ENCODE assay signal across 26 cellular contexts in the genomic region with DNA sequence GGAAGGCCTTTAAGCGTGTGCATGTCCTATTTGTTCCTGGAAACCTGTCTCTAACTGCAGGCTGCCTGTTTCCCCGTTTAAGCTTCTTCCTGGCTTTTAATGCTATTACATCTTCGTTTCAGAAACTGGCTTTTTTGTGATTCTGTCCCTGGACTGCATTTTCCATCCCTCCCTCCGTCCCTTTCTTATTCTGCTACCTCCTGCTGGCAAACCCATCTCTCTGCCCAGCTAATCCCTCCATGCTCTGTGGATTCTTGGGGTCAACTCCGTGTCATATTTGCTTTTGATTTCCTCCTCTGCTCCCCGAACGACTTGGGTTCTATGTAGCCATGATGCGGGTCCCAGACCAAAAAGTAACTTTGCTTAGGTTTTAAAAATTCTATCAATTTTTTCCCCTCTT. TPM values are rescaled to one million over a fixed set of nuclear protein-coding genes. Genes with fewer than 3 reads are reported as not detected.
"Had no signal": no experiment of that assay in that cellular context is flagged by ENCODE, and none has a peak within 500 bp of the region (broad histone marks: within the 10 kb centered on the region; RNA-seq: fewer than 3 reads in every experiment).

No MANE protein-coding gene starts in this region.

- ATAC-seq: gastrocnemius medialis; heart right ventricle; left lobe of liver; naive thymus-derived CD4-positive, alpha-beta T cell; sciatic nerve had no signal

- DNase-seq: effector CD8-positive, alpha-beta T cell; gastrocnemius medialis; heart right ventricle; kidney glomerular epithelial cell; mammary epithelial cell; naive thymus-derived CD4-positive, alpha-beta T cell; posterior cingulate gyrus; spleen; stimulated activated CD4-positive, alpha-beta T cell treated with anti-CD3 and anti-CD28 coated beads, Interleukin-15, amount 100 ng/mL, for 24 hours; stimulated activated CD4-positive, alpha-beta T cell treated with anti-CD3 and anti-CD28 coated beads, Interleukin-1b, Interleukin-23, amount 100 ng/mL, for 48 hours; stimulated activated CD4-positive, alpha-beta T cell treated with anti-CD3 and anti-CD28 coated beads, Interleukin-4, amount 100 ng/mL, for 24 hours; stimulated activated naive CD4-positive, alpha-beta T cell; stomach; thyroid gland; upper lobe of left lung; uterus had no signal

- H3K27me3 ChIP-seq: gastrocnemius medialis, thyroid gland, upper lobe of left lung, uterus had no signal

- H3K9me3 ChIP-seq: gastrocnemius medialis, heart right ventricle, thyroid gland, upper lobe of left lung, uterus had no signal

- H3K4me1 ChIP-seq: esophagus muscularis mucosa, gastrocnemius medialis, heart right ventricle, spleen, stomach, thyroid gland, upper lobe of left lung, uterus had no signal

- H3K36me3 ChIP-seq: esophagus muscularis mucosa, gastrocnemius medialis, heart right ventricle, spleen, stomach, thyroid gland, upper lobe of left lung, uterus had no signal

- H3K27ac ChIP-seq: coronary artery, epithelial cell of prostate, esophagus muscularis mucosa, gastrocnemius medialis, heart right ventricle, spleen, stomach, thyroid gland, upper lobe of left lung, uterus had no signal

- H3K4me3 ChIP-seq: coronary artery, esophagus muscularis mucosa, gastrocnemius medialis, heart right ventricle, spleen, stomach, thyroid gland, upper lobe of left lung, uterus had no signal

- H3K4me3 Mint-ChIP-seq: naive thymus-derived CD4-positive, alpha-beta T cell had no signal

- H3K27ac Mint-ChIP-seq: naive thymus-derived CD4-positive, alpha-beta T cell had no signal

RNA-seq across cellular contexts. Expression of a gene that starts 58.1 kb away (rescaled TPM):
- total RNA-seq: fibroblast of villous mesenchyme; left lobe of liver; mononuclear cell; naive thymus-derived CD4-positive, alpha-beta T cell; osteocyte; pulmonary artery endothelial cell had no signal
- polyA plus RNA-seq: mammary epithelial cell; naive thymus-derived CD4-positive, alpha-beta T cell; neural cell had no signal
